ENCODE assay signal across 8 cellular contexts in the genomic region with DNA sequence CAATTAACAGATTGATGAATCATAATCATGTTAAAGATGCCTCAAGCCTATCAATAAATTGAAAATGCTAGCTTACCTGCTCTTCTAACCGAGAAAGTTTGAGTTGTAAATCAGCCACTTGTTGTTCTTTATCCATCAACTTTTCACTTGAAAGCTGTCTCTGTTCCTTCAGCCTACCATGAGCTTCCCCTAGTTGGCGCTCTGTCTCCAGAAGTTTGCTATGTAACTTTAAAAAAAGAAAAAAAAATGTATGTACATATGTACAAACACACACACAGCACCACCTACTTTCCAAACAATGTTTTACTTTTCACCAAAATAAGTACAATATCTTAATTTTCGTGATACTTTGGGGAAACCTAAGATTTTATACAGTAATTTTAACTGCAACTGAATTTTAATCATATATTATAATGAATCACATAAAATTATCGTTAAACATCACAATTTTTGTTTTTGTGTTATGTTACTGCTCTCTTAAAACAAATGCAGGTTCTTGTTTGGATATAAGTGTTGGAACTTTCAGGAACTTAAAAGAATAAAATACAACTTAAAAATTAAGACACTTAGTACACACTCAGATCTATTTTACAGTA.
DNase-seq lines count a peak whose midpoint lies in the region; ATAC-seq and TF ChIP-seq lines count a peak whose summit lies in the region.

No MANE protein-coding gene starts in this region.

- H3K36me3 Mint-ChIP-seq in activated T-cell treated with anti-CD3 and anti-CD28 coated beads, Interleukin-2, amount 50 U/mL, for 24 hours (ENCODE audit: low read depth) = peaks cover 41% of the 10 kb centered on the region

- no peaks in the 10 kb centered on the region for H3K4me1 Mint-ChIP-seq in activated T-cell treated with anti-CD3 and anti-CD28 coated beads, Interleukin-2, amount 50 U/mL, for 24 hours (ENCODE audit: low read depth)

- H3K9me3 Mint-ChIP-seq in activated T-cell treated with anti-CD3 and anti-CD28 coated beads, Interleukin-2, amount 50 U/mL, for 24 hours = no peaks in the 10 kb centered on the region

- H3K27ac Mint-ChIP-seq in activated T-cell treated with anti-CD3 and anti-CD28 coated beads, Interleukin-2, amount 50 U/mL, for 24 hours = no peak overlapping the region

- no peak overlapping the region for H3K4me3 Mint-ChIP-seq in activated T-cell treated with anti-CD3 and anti-CD28 coated beads, Interleukin-2, amount 50 U/mL, for 24 hours

- DNase-seq in activated T-cell treated with anti-CD3 and anti-CD28 coated beads for 1 hour (ENCODE audit: low read depth) = peak; percentile 6
- DNase-seq in activated T-cell treated with anti-CD3 and anti-CD28 coated beads, Interleukin-2, amount 50 U/mL, for 24 hours = no peak
- DNase-seq in M059J (ENCODE audit: low read depth) = peak; percentile 21
- peak; percentile 35 for DNase-seq in activated CD4-positive, alpha-beta T cell treated with anti-CD3 and anti-CD28 coated beads, Interleukin-2, amount 50 U/mL, for 1 hour
- peak; percentile 33 to 67 for DNase-seq in foreskin fibroblast
- peak in 2 of 3 donors; percentile 9 to 20 for DNase-seq in stimulated activated CD4-positive, alpha-beta T cell treated with anti-CD3 and anti-CD28 coated beads, Interleukin-12 subunit alpha, Interleukin-12 subunit beta, amount 100 ng/mL, for 48 hours (ENCODE audit: low read depth in 2 of 3, low spot score in 1 of 3)
- no peak for DNase-seq in HK-2 (ENCODE audit: unreplicated experiment)

- TF ChIP-seq CTCF in foreskin fibroblast (IDR thresholded peaks at IDR 0.05; ENCODE audit: low read depth, low read length) = peak; percentile 79

- H3K27me3 Mint-ChIP-seq in activated T-cell treated with anti-CD3 and anti-CD28 coated beads, Interleukin-2, amount 50 U/mL, for 24 hours = no peaks in the 10 kb centered on the region

- no peak overlapping the region for H3K4me3 ChIP-seq in foreskin fibroblast (ENCODE audit: low read depth in 1 of 2, low read length in 2 of 2)

- ATAC-seq in HG03378 (IDR thresholded peaks at IDR 0.05; ENCODE audit: unreplicated experiment) = no peak

Comparison
In these comparisons a context has a peak if more than half of its experiments do, and no peak if none do; other contexts are left out.
1. DNase-seq: peak in activated T-cell treated with anti-CD3 and anti-CD28 coated beads for 1 hour (single experiment), M059J (single experiment), activated CD4-positive, alpha-beta T cell treated with anti-CD3 and anti-CD28 coated beads, Interleukin-2, amount 50 U/mL, for 1 hour (single experiment), foreskin fibroblast (2 of 2) and stimulated activated CD4-positive, alpha-beta T cell treated with anti-CD3 and anti-CD28 coated beads, Interleukin-12 subunit alpha, Interleukin-12 subunit beta, amount 100 ng/mL, for 48 hours (2 of 3); none in activated T-cell treated with anti-CD3 and anti-CD28 coated beads, Interleukin-2, amount 50 U/mL, for 24 hours (single experiment) and HK-2 (single experiment).